ENCODE assay signal across 30 cellular contexts in genomic region chr12:106598003-106598402, GRCh38. TPM values are rescaled to one million over a fixed set of nuclear protein-coding genes. Genes with fewer than 3 reads are reported as not detected.
"Had no signal": no experiment of that assay in that cellular context is flagged by ENCODE, and none has a peak within 500 bp of the region (broad histone marks: within the 10 kb centered on the region; RNA-seq: fewer than 3 reads in every experiment).

No MANE protein-coding gene starts in this region.

- H3K9me3 ChIP-seq: esophagus squamous epithelium, prostate gland, spleen, tibial artery, upper lobe of left lung, uterus had no signal

- H3K4me3 ChIP-seq: esophagus squamous epithelium, hepatocyte, lung, prostate gland, spleen, tibial artery, upper lobe of left lung, uterus had no signal

- H3K4me3 Mint-ChIP-seq: nephron; stimulated activated memory B cell treated with anti-CD40 and anti-IgM and Interleukin-4, amounts not matched to agents 10 μg/mL and 1 μg/mL and 100 μg/mL, for 72 hours; stimulated activated naive CD8-positive, alpha-beta T cell treated with anti-CD3 and anti-CD28 coated beads, Interleukin-15, Interleukin-2, amounts not matched to agents 100 ng/mL and 50 ng/mL, for 24 hours had no signal

- H3K27ac Mint-ChIP-seq: nephron; stimulated activated memory B cell treated with anti-CD40 and anti-IgM and Interleukin-4, amounts not matched to agents 10 μg/mL and 1 μg/mL and 100 μg/mL, for 72 hours; stimulated activated naive CD8-positive, alpha-beta T cell treated with anti-CD3 and anti-CD28 coated beads, Interleukin-15, Interleukin-2, amounts not matched to agents 100 ng/mL and 50 ng/mL, for 24 hours had no signal

- H3K27me3 ChIP-seq: upper lobe of left lung, uterus had no signal

- H3K36me3 ChIP-seq: esophagus squamous epithelium, prostate gland, spleen, tibial artery, upper lobe of left lung, uterus had no signal

- FAIRE-seq: endometrium had no signal

- H3K36me3 Mint-ChIP-seq: stimulated activated memory B cell treated with anti-CD40 and anti-IgM and Interleukin-4, amounts not matched to agents 10 μg/mL and 1 μg/mL and 100 μg/mL, for 72 hours had no signal

- H3K4me2 ChIP-seq: hepatocyte had no signal

- H3K4me1 ChIP-seq: esophagus squamous epithelium, parathyroid adenoma, prostate gland, spleen, tibial artery, upper lobe of left lung, uterus had no signal

- H3K9me3 Mint-ChIP-seq: nephron; stimulated activated memory B cell treated with anti-CD40 and anti-IgM and Interleukin-4, amounts not matched to agents 10 μg/mL and 1 μg/mL and 100 μg/mL, for 72 hours; stimulated activated naive CD8-positive, alpha-beta T cell treated with anti-CD3 and anti-CD28 coated beads, Interleukin-15, Interleukin-2, amounts not matched to agents 100 ng/mL and 50 ng/mL, for 24 hours had no signal

- ATAC-seq: left colon; left ventricle myocardium superior; sciatic nerve; stimulated activated memory B cell treated with anti-CD40 and anti-IgM and Interleukin-4, amounts not matched to agents 10 μg/mL and 1 μg/mL and 100 μg/mL, for 72 hours had no signal

- DNase-seq: cortex of kidney; effector memory CD4-positive, alpha-beta T cell; esophagus squamous epithelium; foreskin fibroblast; head of caudate nucleus; left colon; left ventricle myocardium superior; mesenchymal stem cell; midbrain; retina; spleen; stimulated activated CD4-positive, alpha-beta T cell treated with anti-CD3 and anti-CD28 coated beads, Interleukin-15, amount 100 ng/mL, for 24 hours; stimulated activated CD4-positive, alpha-beta T cell treated with anti-CD3 and anti-CD28 coated beads, Interleukin-1b, Interleukin-23, amount 100 ng/mL, for 48 hours; stimulated activated CD4-positive, alpha-beta T cell treated with anti-CD3 and anti-CD28 coated beads, Interleukin-4, amount 100 ng/mL, for 24 hours; tibial artery; upper lobe of left lung; uterus had no signal

- H3K27ac ChIP-seq: esophagus squamous epithelium, hepatocyte, parathyroid adenoma, prostate gland, spleen, tibial artery, upper lobe of left lung, uterus had no signal

RNA-seq across cellular contexts. Expression of gene RFX4, which starts 15.2 kb away (rescaled TPM):
- total RNA-seq: epithelial cell of proximal tubule, esophagus squamous epithelium, hepatocyte, kidney epithelial cell, left ventricle myocardium superior, lung, omental fat pad, sciatic nerve, skeletal muscle tissue, spleen, upper lobe of left lung, uterus had no signal
- polyA plus RNA-seq: hepatocyte, lung, spleen had no signal
